In genomic region chr3:72964633-72965032, GRCh38 we compare ENCODE assay signal across 18 cellular contexts.
"Had no signal": no experiment of that assay in that cellular context is flagged by ENCODE, and none has a peak within 500 bp of the region (broad histone marks: within the 10 kb centered on the region; RNA-seq: fewer than 3 reads in every experiment).

No MANE protein-coding gene starts in this region.

- H3K4me3 Mint-ChIP-seq: central memory CD8-positive, alpha-beta T cell; nephron; stimulated activated memory B cell treated with anti-CD40 and anti-IgM and Interleukin-4, amounts not matched to agents 10 μg/mL and 1 μg/mL and 100 μg/mL, for 72 hours; type B pancreatic cell had no signal

- H3K9me3 Mint-ChIP-seq: central memory CD8-positive, alpha-beta T cell; nephron; stimulated activated memory B cell treated with anti-CD40 and anti-IgM and Interleukin-4, amounts not matched to agents 10 μg/mL and 1 μg/mL and 100 μg/mL, for 72 hours; type B pancreatic cell had no signal

- ATAC-seq: body of pancreas; heart left ventricle; left lung; psoas muscle; sciatic nerve; stimulated activated memory B cell treated with anti-CD40 and anti-IgM and Interleukin-4, amounts not matched to agents 10 μg/mL and 1 μg/mL and 100 μg/mL, for 72 hours had no signal

- H3K27ac Mint-ChIP-seq: nephron; stimulated activated memory B cell treated with anti-CD40 and anti-IgM and Interleukin-4, amounts not matched to agents 10 μg/mL and 1 μg/mL and 100 μg/mL, for 72 hours; type B pancreatic cell had no signal

- H3K36me3 Mint-ChIP-seq: stimulated activated memory B cell treated with anti-CD40 and anti-IgM and Interleukin-4, amounts not matched to agents 10 μg/mL and 1 μg/mL and 100 μg/mL, for 72 hours had no signal

- H3K27me3 Mint-ChIP-seq: central memory CD8-positive, alpha-beta T cell; stimulated activated memory B cell treated with anti-CD40 and anti-IgM and Interleukin-4, amounts not matched to agents 10 μg/mL and 1 μg/mL and 100 μg/mL, for 72 hours; type B pancreatic cell had no signal

- DNase-seq: activated CD4-positive, alpha-beta T cell treated with anti-CD3 and anti-CD28 coated beads for 4 hours; activated naive CD4-positive, alpha-beta T cell treated with anti-CD3 and anti-CD28 coated beads, Interleukin-2, amount 50 U/mL, for 16 hours; activated T-cell treated with anti-CD3 and anti-CD28 coated beads, Interleukin-2, amount 50 U/mL, for 1 hour; amniotic stem cell; body of pancreas; cortex of kidney; effector CD8-positive, alpha-beta T cell; heart left ventricle; left lung; occipital lobe; psoas muscle; spleen; stimulated activated CD4-positive, alpha-beta T cell treated with anti-CD3 and anti-CD28 coated beads, Interleukin-1b, Interleukin-23, amount 100 ng/mL, for 48 hours had no signal

- H3K4me1 Mint-ChIP-seq: nephron had no signal
